In the genomic region with DNA sequence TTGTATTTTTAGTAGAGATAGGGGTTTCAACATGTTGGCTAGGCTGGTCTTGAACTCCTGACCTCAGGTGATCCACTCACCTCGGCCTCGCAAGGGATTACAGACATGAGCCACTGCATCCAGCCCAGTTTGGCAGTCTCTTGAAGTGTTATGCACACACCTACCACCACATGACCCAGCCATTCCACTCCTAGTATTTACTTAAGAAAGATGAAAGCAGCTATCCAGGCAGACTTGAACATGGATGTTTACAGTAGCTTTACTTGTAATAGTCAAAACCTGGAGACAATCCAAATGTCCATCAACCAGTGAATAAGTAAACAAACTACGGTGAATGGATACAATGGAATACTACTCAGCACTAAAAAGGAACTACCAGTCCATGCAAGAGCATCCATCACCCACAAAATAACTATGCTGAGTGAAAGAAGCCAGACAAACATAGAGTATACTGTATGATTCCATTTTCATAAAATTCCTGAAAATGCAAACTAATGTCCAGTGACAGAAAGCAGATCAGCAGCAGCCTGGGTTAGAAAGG, we compare ENCODE assay signal across 17 cellular contexts. TPM values are rescaled to one million over a fixed set of nuclear protein-coding genes. Genes with fewer than 3 reads are reported as not detected.
DNase-seq lines count a peak whose midpoint lies in the region; ATAC-seq and TF ChIP-seq lines count a peak whose summit lies in the region.
"Had no signal": no experiment of that assay in that cellular context is flagged by ENCODE, and none has a peak within 500 bp of the region (broad histone marks: within the 10 kb centered on the region; RNA-seq: fewer than 3 reads in every experiment).

No MANE protein-coding gene starts in this region.

- H3K27ac ChIP-seq in mammary epithelial cell (ENCODE audit: insufficient read depth, low read depth, low read length), result no peak overlapping the region
- H3K27ac ChIP-seq in left lung, result no peak overlapping the region
- H3K27ac ChIP-seq in upper lobe of right lung, result no peak overlapping the region
- H3K27ac ChIP-seq: SK-N-MC had no signal

- POLR2A ChIA-PET in MCF 10A (lab: Yijun Ruan, JAX), result interaction anchor here (0.7 kb wide), 1 partner anchor 63 kb away, joined by 3 read pairs; no protein-coding TSS in a partner anchor

- H3K9ac ChIP-seq in mammary epithelial cell (ENCODE audit: insufficient read depth, low read length), result no peak overlapping the region

- H4K20me1 ChIP-seq in mammary epithelial cell (ENCODE audit: insufficient read depth, low read length), result no peaks in the 10 kb centered on the region

- CTCF ChIA-PET in MCF 10A (lab: Yijun Ruan, JAX) (no interaction called here), mammary epithelial cell (lab: Charles Lee; ENCODE audit: low non-redundant PET) (no interaction called here)

- no peak overlapping the region for H3K4me3 ChIP-seq in mammary epithelial cell (replicated peaks in 1 of 3; ENCODE audit: insufficient read depth in 1 of 3, low read depth in 2 of 3, low read length in 3 of 3)
- H3K4me3 ChIP-seq in left lung, result no peak overlapping the region
- H3K4me3 ChIP-seq in upper lobe of right lung, result no peak overlapping the region
- H3K4me3 ChIP-seq: SK-N-MC had no signal

- no peak overlapping the region for H3K27ac Mint-ChIP-seq in MCF 10A (ENCODE audit: low read depth, unreplicated experiment)
- H3K27ac Mint-ChIP-seq: CD8-positive, alpha-beta T cell had no signal

- H2AFZ ChIP-seq in mammary epithelial cell (ENCODE audit: low read depth, low read length), result no peak overlapping the region

- no peaks in the 10 kb centered on the region for H3K36me3 ChIP-seq in mammary epithelial cell (ENCODE audit: insufficient read depth, low read length)
- H3K36me3 ChIP-seq in left lung, result no peaks in the 10 kb centered on the region
- no peaks in the 10 kb centered on the region for H3K36me3 ChIP-seq in upper lobe of right lung

- H3K4me1 ChIP-seq in mammary epithelial cell (ENCODE audit: insufficient read depth, low read length) (no peaks in the 10 kb centered on the region), left lung (peaks cover 4% of the 10 kb centered on the region in 2 donors), upper lobe of right lung (no peaks in the 10 kb centered on the region)

- no peaks in the 10 kb centered on the region for H3K27me3 Mint-ChIP-seq in MCF 10A (ENCODE audit: insufficient read depth, unreplicated experiment)
- H3K27me3 Mint-ChIP-seq: effector memory CD8-positive, alpha-beta T cell had no signal

- intact Hi-C loops in MCF 10A (cut with micrococcal nuclease) (no loop called here), mammary epithelial cell (cut with micrococcal nuclease) (no loop called here), left lung (cut with DNase I) (no loop called here), upper lobe of right lung (cut with DNase I) (no loop called here)

- in situ Hi-C loops in mammary epithelial cell (cut with MboI; ENCODE audit: low sequenced_read_pairs in 2 of 2), result no loop called here

- DNase-seq in MCF 10A (ENCODE audit: unreplicated experiment) (peak; percentile 15), mammary epithelial cell (no peak), NCI-H774 (lab: John Stamatoyannopoulos, UW) (peak; percentile 38), left lung (peak; percentile 13 to 57), upper lobe of right lung (no peak), AML-193 (lab: John Stamatoyannopoulos, UW) (no peak), NCI-H526 (lab: John Stamatoyannopoulos, UW) (no peak)
- DNase-seq: activated CD4-positive, alpha-beta T cell treated with anti-CD3 and anti-CD28 coated beads for 48 hours; anterior cingulate cortex; CD8-positive, alpha-beta T cell; cerebellar nuclear complex; effector memory CD8-positive, alpha-beta T cell; nucleus accumbens; stimulated activated CD4-positive, alpha-beta T cell treated with anti-CD3 and anti-CD28 coated beads, Interleukin-1b, Interleukin-23, amount 100 ng/mL, for 48 hours had no signal

- dilution Hi-C loops in mammary epithelial cell (cut with HindIII; ENCODE audit: low sequenced_read_pairs), result no loop called here

- H3K9me3 Mint-ChIP-seq in MCF 10A (ENCODE audit: unreplicated experiment), result no peaks in the 10 kb centered on the region
- H3K9me3 Mint-ChIP-seq: CD8-positive, alpha-beta T cell; effector memory CD8-positive, alpha-beta T cell had no signal

- 92% methylated on average over 3 of the region's 3 CpGs for WGBS in mammary epithelial cell (ENCODE audit: low coverage, missing lambda C conversion rate)

- no peaks in the 10 kb centered on the region for H3K9me3 ChIP-seq in mammary epithelial cell (replicated peaks; ENCODE audit: insufficient read depth, low read length)
- H3K9me3 ChIP-seq in left lung, result no peaks in the 10 kb centered on the region
- H3K9me3 ChIP-seq in upper lobe of right lung, result no peaks in the 10 kb centered on the region

- H3K4me1 Mint-ChIP-seq in MCF 10A (ENCODE audit: insufficient read depth, unreplicated experiment), result no peaks in the 10 kb centered on the region

- ATAC-seq in left lung (peak; percentile 52), upper lobe of right lung (peak; percentile 82), HG03095 (IDR thresholded peaks at IDR 0.05; ENCODE audit: unreplicated experiment) (no peak)
- ATAC-seq: CD8-positive, alpha-beta T cell; effector memory CD8-positive, alpha-beta T cell; sciatic nerve had no signal

- H3K4me3 Mint-ChIP-seq in MCF 10A (ENCODE audit: unreplicated experiment), result no peak overlapping the region
- H3K4me3 Mint-ChIP-seq: CD8-positive, alpha-beta T cell; effector memory CD8-positive, alpha-beta T cell had no signal

- H3K4me2 ChIP-seq in mammary epithelial cell (ENCODE audit: insufficient read depth, low read depth, low read length), result no peak overlapping the region

- BruUV-seq in MCF 10A (replicated peaks; lab: Mats Ljungman, UMichigan) (no TSS peak), mammary epithelial cell (replicated peaks; lab: Mats Ljungman, UMichigan) (no TSS peak)

- H3K79me2 ChIP-seq in mammary epithelial cell (ENCODE audit: insufficient read depth, low read length), result no peaks in the 10 kb centered on the region

- no peak for TF ChIP-seq CTCF in MCF 10A (IDR thresholded peaks at IDR 0.05; ENCODE audit: unreplicated experiment)
- TF ChIP-seq CTCF in mammary epithelial cell (conservative IDR thresholded peaks at IDR 0.05 in 1 of 2, IDR thresholded peaks at IDR 0.05 in 1 of 2; ENCODE audit: extremely low read depth in 1 of 2, insufficient read depth in 1 of 2, low read depth in 1 of 2, low read length in 2 of 2), result no peak
- TF ChIP-seq CTCF in left lung (IDR thresholded peaks at IDR 0.05), result no peak
- no peak for TF ChIP-seq CTCF in upper lobe of right lung (IDR thresholded peaks at IDR 0.05)

- peaks cover 2% of the 10 kb centered on the region for H3K27me3 ChIP-seq in mammary epithelial cell (ENCODE audit: insufficient read depth, low read length)
- no peaks in the 10 kb centered on the region for H3K27me3 ChIP-seq in left lung
- H3K27me3 ChIP-seq in upper lobe of right lung, result no peaks in the 10 kb centered on the region

- H3K36me3 Mint-ChIP-seq in MCF 10A (ENCODE audit: insufficient read depth, unreplicated experiment), result no peaks in the 10 kb centered on the region
- H3K36me3 Mint-ChIP-seq: CD8-positive, alpha-beta T cell had no signal

RNA-seq across cellular contexts. Expression of a gene that starts 37.8 kb away (rescaled TPM):
- total RNA-seq in MCF 10A (2022) (0.21 TPM in 1 of 2 replicates, not detected in the other), mammary epithelial cell (1 to 10 TPM in 1 of 2 donors, not detected in 1; 1.8 TPM), left lung (10 to 100 TPM; 11.2 to 14.2 TPM), upper lobe of right lung (39.2 TPM)
- not detected for polyA plus RNA-seq in mammary epithelial cell
- polyA minus RNA-seq in mammary epithelial cell, result not detected

RNA-seq across cellular contexts. Expression of a gene that starts 57.2 kb away (rescaled TPM):
- 8.1 and 10.5 TPM in 2 replicates for total RNA-seq in MCF 10A (2022)
- total RNA-seq in mammary epithelial cell, result 10 to 100 TPM; 13.9 to 18.8 TPM
- polyA plus RNA-seq in mammary epithelial cell, result 13.6 TPM
- polyA minus RNA-seq in mammary epithelial cell, result 4.2 TPM
- total RNA-seq in left lung, result 10 to 100 TPM; 11.5 to 12.3 TPM
- total RNA-seq in upper lobe of right lung, result 13.8 TPM

RNA-seq across cellular contexts. Expression of a gene that starts 57.5 kb away (rescaled TPM):
- total RNA-seq in MCF 10A (2022) (37.0 and 49.8 TPM in 2 replicates), mammary epithelial cell (10 to 100 TPM; 31.0 to 34.5 TPM), left lung (10 to 100 TPM; 25.2 to 38.7 TPM), upper lobe of right lung (29.6 TPM)
- polyA plus RNA-seq in mammary epithelial cell, result 35.9 TPM
- polyA minus RNA-seq in mammary epithelial cell, result 11.5 TPM

Comparison
In these comparisons a context has a peak if more than half of its experiments do, and no peak if none do; other contexts are left out.
1. DNase-seq: peak in MCF 10A (single experiment), NCI-H774 (single experiment) and left lung (2 of 2); none in mammary epithelial cell (single experiment), upper lobe of right lung (single experiment), AML-193 (0 of 2) and NCI-H526 (0 of 2).
2. RNA of a gene that starts 37.8 kb away (total RNA-seq): 39.2 TPM in upper lobe of right lung (single experiment) and 11.2 to 14.2 TPM in left lung; 1.8 TPM in mammary epithelial cell and 0.21 TPM in MCF 10A; every median in the first group is over 4 times any median in the second.